Comparison of ENCODE assay signal across 16 cellular contexts in the genomic region with DNA sequence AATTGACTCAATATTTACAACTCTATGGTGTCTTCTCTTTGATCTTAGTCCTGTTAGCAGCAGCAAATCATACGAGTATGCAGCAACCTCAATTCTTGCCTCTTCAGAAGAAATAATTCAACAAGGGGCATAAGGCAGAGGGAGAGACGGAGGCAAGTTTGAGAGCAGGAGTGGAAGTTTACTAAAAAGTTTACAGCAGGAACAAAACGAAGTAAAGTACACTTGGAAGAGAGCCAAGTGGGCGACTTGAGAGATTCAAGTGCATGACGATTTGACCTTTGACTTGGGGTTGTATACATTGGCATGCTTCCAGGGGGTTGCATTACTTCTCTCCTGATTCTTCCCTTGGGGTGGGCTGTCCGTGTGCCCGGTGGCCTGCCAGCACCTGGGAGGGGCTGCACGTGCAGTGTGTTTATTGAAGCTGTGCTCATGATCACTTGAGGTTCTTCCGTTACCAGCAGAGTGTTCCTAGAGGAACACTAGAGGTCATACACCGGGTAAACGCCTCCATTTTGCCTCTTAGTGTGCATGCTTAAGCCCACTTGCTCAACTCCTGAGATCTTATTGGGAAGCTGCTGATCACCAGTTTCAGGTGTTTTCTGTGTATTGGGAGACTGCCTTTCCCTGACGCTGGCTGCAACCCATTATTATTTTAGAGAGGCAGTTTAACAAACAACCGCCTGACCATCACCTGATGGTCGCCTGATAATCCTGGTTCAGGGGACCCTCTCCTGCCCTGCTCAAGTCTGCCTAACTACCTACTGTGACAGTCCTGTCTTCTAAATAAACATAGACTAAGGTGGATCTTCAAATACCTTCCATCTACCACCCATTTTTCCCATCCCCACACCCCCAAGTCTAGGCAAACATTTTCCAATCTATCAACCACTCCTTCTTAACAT.
A peak's percentile ranks its signal among the peaks of the same experiment; 100 is the strongest.
DNase-seq lines count a peak whose midpoint lies in the region; ATAC-seq, FAIRE-seq and TF ChIP-seq lines count a peak whose summit lies in the region.
"Had no signal": no experiment of that assay in that cellular context is flagged by ENCODE, and none has a peak within 500 bp of the region (broad histone marks: within the 10 kb centered on the region; RNA-seq: fewer than 3 reads in every experiment).

No MANE protein-coding gene starts in this region.

- H3K4me2 ChIP-seq in A549, result peak overlapping the region; percentile 53

- DNase-seq in A549 (ENCODE audit: low read depth in 1 of 2, low spot score in 1 of 2) (peak in 1 of 2 experiments; percentile 25), M059J (ENCODE audit: low read depth) (peak; percentile 5), left lobe of liver (ENCODE audit: low spot score) (no peak), nephron progenitor cell (no peak)
- DNase-seq in stimulated activated CD4-positive, alpha-beta T cell treated with anti-CD3 and anti-CD28 coated beads, Interleukin-4, amount 100 ng/mL, for 4 hours, result no peak
- DNase-seq in activated T-helper 2 cell treated with anti-CD3 and anti-CD28 coated beads, Interferon-gamma antibody, Interleukin-2, Interleukin-4, amounts not matched to agents 10 μg/mL and 5 μg/mL and 100 μg/mL, durations not matched to agents 14 hours and 24 hours and 36 hours (ENCODE audit: low spot score), result no peak
- DNase-seq: activated CD4-positive, alpha-beta T cell treated with anti-CD3 and anti-CD28 coated beads for 48 hours; DND-41; head of caudate nucleus; left ventricle myocardium superior; NCI-H1048 had no signal

- TF ChIP-seq EP300 in A549 (IDR thresholded peaks at IDR 0.05), result no peak

- no peak overlapping the region for H3K4me3 ChIP-seq in A549

- peaks cover 5% of the 10 kb centered on the region; the same call in 1 of the 3 replicates for H3K4me1 ChIP-seq in A549

- FAIRE-seq in A549 (lab: Jason Lieb, UNC), result no peak
- FAIRE-seq: endometrium, GM12891 had no signal

- no peak overlapping the region for H3K27ac ChIP-seq in A549

- H3K4me3 Mint-ChIP-seq in T-helper 1 cell treated with Interleukin-12 subunit alpha and Interleukin-12 subunit beta and Interleukin-4 antibody, amounts not matched to agents 30 μg/mL and 1 μg/mL, for 36 hours, result peak overlapping the region; percentile 28
- no peak overlapping the region for H3K4me3 Mint-ChIP-seq in activated T-helper 2 cell treated with anti-CD3 and anti-CD28 coated beads, Interferon-gamma antibody, Interleukin-2, Interleukin-4, amounts not matched to agents 10 μg/mL and 5 μg/mL and 100 μg/mL, durations not matched to agents 14 hours and 24 hours and 36 hours (ENCODE audit: low read depth)
- no peak overlapping the region for H3K4me3 Mint-ChIP-seq in nephron progenitor cell

- TF ChIP-seq RAD21 in A549 (conservative IDR thresholded peaks at IDR 0.05 in 1 of 2, IDR thresholded peaks at IDR 0.05 in 1 of 2), result no peak

- no peaks in the 10 kb centered on the region for H3K36me3 Mint-ChIP-seq in T-helper 1 cell treated with Interleukin-12 subunit alpha and Interleukin-12 subunit beta and Interleukin-4 antibody, amounts not matched to agents 30 μg/mL and 1 μg/mL, for 36 hours (ENCODE audit: low read depth)
- peaks cover 5% of the 10 kb centered on the region for H3K36me3 Mint-ChIP-seq in activated T-helper 2 cell treated with anti-CD3 and anti-CD28 coated beads, Interferon-gamma antibody, Interleukin-2, Interleukin-4, amounts not matched to agents 10 μg/mL and 5 μg/mL and 100 μg/mL, durations not matched to agents 14 hours and 24 hours and 36 hours (ENCODE audit: low read depth)
- peaks cover 6% of the 10 kb centered on the region for H3K36me3 Mint-ChIP-seq in nephron progenitor cell (ENCODE audit: low read depth)

- POLR2A ChIA-PET in A549 (lab: Yijun Ruan, JAX), result interaction anchor here (0.9 kb wide), 1 partner anchor 172 kb away, joined by 3 read pairs; no protein-coding TSS in a partner anchor

- H3K27ac Mint-ChIP-seq in T-helper 1 cell treated with Interleukin-12 subunit alpha and Interleukin-12 subunit beta and Interleukin-4 antibody, amounts not matched to agents 30 μg/mL and 1 μg/mL, for 36 hours, result no peak overlapping the region
- no peak overlapping the region for H3K27ac Mint-ChIP-seq in activated T-helper 2 cell treated with anti-CD3 and anti-CD28 coated beads, Interferon-gamma antibody, Interleukin-2, Interleukin-4, amounts not matched to agents 10 μg/mL and 5 μg/mL and 100 μg/mL, durations not matched to agents 14 hours and 24 hours and 36 hours
- no peak overlapping the region for H3K27ac Mint-ChIP-seq in nephron progenitor cell

- CTCF ChIA-PET in A549 (lab: Yijun Ruan, JAX), result no interaction called here

- H3K4me1 Mint-ChIP-seq in T-helper 1 cell treated with Interleukin-12 subunit alpha and Interleukin-12 subunit beta and Interleukin-4 antibody, amounts not matched to agents 30 μg/mL and 1 μg/mL, for 36 hours (ENCODE audit: low read depth), result peaks cover 12% of the 10 kb centered on the region
- peaks cover 50% of the 10 kb centered on the region for H3K4me1 Mint-ChIP-seq in activated T-helper 2 cell treated with anti-CD3 and anti-CD28 coated beads, Interferon-gamma antibody, Interleukin-2, Interleukin-4, amounts not matched to agents 10 μg/mL and 5 μg/mL and 100 μg/mL, durations not matched to agents 14 hours and 24 hours and 36 hours (ENCODE audit: low read depth)
- H3K4me1 Mint-ChIP-seq in nephron progenitor cell, result peaks cover 53% of the 10 kb centered on the region

- no peak for TF ChIP-seq POLR2A in A549 (IDR thresholded peaks at IDR 0.05; ENCODE audit: low read length)

- WGBS in A549 (ENCODE audit: missing lambda C conversion rate), result 31% methylated on average over 14 of the region's 14 CpGs

- ATAC-seq in A549 (no peak), left lobe of liver (peak; percentile 34), HG02852 (IDR thresholded peaks at IDR 0.05; ENCODE audit: unreplicated experiment) (no peak)
- ATAC-seq: HCT116, left ventricle myocardium superior had no signal

- TF ChIP-seq CTCF in A549 (IDR thresholded peaks at IDR 0.05) (no peak), nephron progenitor cell (IDR thresholded peaks at IDR 0.05) (no peak)

- intact Hi-C loops in activated T-helper 2 cell treated with anti-CD3 and anti-CD28 coated beads, Interferon-gamma antibody, Interleukin-2, Interleukin-4, amounts not matched to agents 10 μg/mL and 5 μg/mL and 100 μg/mL, durations not matched to agents 14 hours and 24 hours and 36 hours (cut with micrococcal nuclease), result no loop called here

- H3K27me3 Mint-ChIP-seq in T-helper 1 cell treated with Interleukin-12 subunit alpha and Interleukin-12 subunit beta and Interleukin-4 antibody, amounts not matched to agents 30 μg/mL and 1 μg/mL, for 36 hours (ENCODE audit: low read depth), result peaks cover 3% of the 10 kb centered on the region
- H3K27me3 Mint-ChIP-seq in activated T-helper 2 cell treated with anti-CD3 and anti-CD28 coated beads, Interferon-gamma antibody, Interleukin-2, Interleukin-4, amounts not matched to agents 10 μg/mL and 5 μg/mL and 100 μg/mL, durations not matched to agents 14 hours and 24 hours and 36 hours (ENCODE audit: low read depth), result no peaks in the 10 kb centered on the region
- no peaks in the 10 kb centered on the region for H3K27me3 Mint-ChIP-seq in nephron progenitor cell (ENCODE audit: low read depth, poor library complexity)

- peaks cover 3% of the 10 kb centered on the region for H3K9me3 Mint-ChIP-seq in T-helper 1 cell treated with Interleukin-12 subunit alpha and Interleukin-12 subunit beta and Interleukin-4 antibody, amounts not matched to agents 30 μg/mL and 1 μg/mL, for 36 hours
- H3K9me3 Mint-ChIP-seq in activated T-helper 2 cell treated with anti-CD3 and anti-CD28 coated beads, Interferon-gamma antibody, Interleukin-2, Interleukin-4, amounts not matched to agents 10 μg/mL and 5 μg/mL and 100 μg/mL, durations not matched to agents 14 hours and 24 hours and 36 hours, result peaks cover 6% of the 10 kb centered on the region
- peaks cover 17% of the 10 kb centered on the region for H3K9me3 Mint-ChIP-seq in nephron progenitor cell

- H3K9me3 ChIP-seq in A549, result no peaks in the 10 kb centered on the region

TF ChIP-seq in A549, 52 proteins besides CTCF, POLR2A, EP300 and RAD21:
- no peak for TF ChIP-seq RCOR1 (IDR thresholded peaks at IDR 0.05; ENCODE audit: low read depth, low read length)
- no peak for TF ChIP-seq SREBF2 (IDR thresholded peaks at IDR 0.05)
- TF ChIP-seq, protein P1, sequence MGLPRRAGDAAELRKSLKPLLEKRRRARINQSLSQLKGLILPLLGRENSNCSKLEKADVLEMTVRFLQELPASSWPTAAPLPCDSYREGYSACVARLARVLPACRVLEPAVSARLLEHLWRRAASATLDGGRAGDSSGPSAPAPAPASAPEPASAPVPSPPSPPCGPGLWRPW (IDR thresholded peaks at IDR 0.05), result no peak
- TF ChIP-seq, protein P2, sequence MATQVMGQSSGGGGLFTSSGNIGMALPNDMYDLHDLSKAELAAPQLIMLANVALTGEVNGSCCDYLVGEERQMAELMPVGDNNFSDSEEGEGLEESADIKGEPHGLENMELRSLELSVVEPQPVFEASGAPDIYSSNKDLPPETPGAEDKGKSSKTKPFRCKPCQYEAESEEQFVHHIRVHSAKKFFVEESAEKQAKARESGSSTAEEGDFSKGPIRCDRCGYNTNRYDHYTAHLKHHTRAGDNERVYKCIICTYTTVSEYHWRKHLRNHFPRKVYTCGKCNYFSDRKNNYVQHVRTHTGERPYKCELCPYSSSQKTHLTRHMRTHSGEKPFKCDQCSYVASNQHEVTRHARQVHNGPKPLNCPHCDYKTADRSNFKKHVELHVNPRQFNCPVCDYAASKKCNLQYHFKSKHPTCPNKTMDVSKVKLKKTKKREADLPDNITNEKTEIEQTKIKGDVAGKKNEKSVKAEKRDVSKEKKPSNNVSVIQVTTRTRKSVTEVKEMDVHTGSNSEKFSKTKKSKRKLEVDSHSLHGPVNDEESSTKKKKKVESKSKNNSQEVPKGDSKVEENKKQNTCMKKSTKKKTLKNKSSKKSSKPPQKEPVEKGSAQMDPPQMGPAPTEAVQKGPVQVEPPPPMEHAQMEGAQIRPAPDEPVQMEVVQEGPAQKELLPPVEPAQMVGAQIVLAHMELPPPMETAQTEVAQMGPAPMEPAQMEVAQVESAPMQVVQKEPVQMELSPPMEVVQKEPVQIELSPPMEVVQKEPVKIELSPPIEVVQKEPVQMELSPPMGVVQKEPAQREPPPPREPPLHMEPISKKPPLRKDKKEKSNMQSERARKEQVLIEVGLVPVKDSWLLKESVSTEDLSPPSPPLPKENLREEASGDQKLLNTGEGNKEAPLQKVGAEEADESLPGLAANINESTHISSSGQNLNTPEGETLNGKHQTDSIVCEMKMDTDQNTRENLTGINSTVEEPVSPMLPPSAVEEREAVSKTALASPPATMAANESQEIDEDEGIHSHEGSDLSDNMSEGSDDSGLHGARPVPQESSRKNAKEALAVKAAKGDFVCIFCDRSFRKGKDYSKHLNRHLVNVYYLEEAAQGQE (IDR thresholded peaks at IDR 0.05), result no peak
- TF ChIP-seq CEBPB (IDR thresholded peaks at IDR 0.05), result no peak
- TF ChIP-seq MAFK (IDR thresholded peaks at IDR 0.05; ENCODE audit: partially characterized antibody), result no peak
